In genomic region chr6:73732845-73733675, GRCh38 we compare ENCODE assay signal across 8 cellular contexts. TPM values are rescaled to one million over a fixed set of nuclear protein-coding genes. Genes with fewer than 3 reads are reported as not detected.
DNase-seq lines count a peak whose midpoint lies in the region; ATAC-seq and TF ChIP-seq lines count a peak whose summit lies in the region.

No MANE protein-coding gene starts in this region.

- H3K4me3 ChIP-seq in OCI-LY7 (ENCODE audit: low read depth, low read length, poor library complexity, severe bottlenecking) (no peak overlapping the region), esophagus squamous epithelium (no peak overlapping the region), neuron (ENCODE audit: low read length) (no peak overlapping the region)

- H3K9me3 Mint-ChIP-seq in stimulated activated naive CD8-positive, alpha-beta T cell treated with anti-CD3 and anti-CD28 coated beads, Interleukin-15, amount 100 ng/mL, for 72 hours: peaks cover 0 to 5% of the 10 kb centered on the region in 2 donors

- no peaks in the 10 kb centered on the region for H4K20me1 ChIP-seq in OCI-LY7 (ENCODE audit: insufficient read depth, low read length)

- H3K4me2 ChIP-seq in OCI-LY7 (ENCODE audit: low read length): no peak overlapping the region

- H3K27ac ChIP-seq in OCI-LY7 (ENCODE audit: low read depth, low read length, poor library complexity, severe bottlenecking) (no peak overlapping the region), esophagus squamous epithelium (no peak overlapping the region)

- H2AFZ ChIP-seq in OCI-LY7 (ENCODE audit: low read length) (0 out of 2 replicates have a peak overlapping the region, but pooled peaks have one; percentile 2), neuron (ENCODE audit: low read depth, low read length) (peak overlapping the region; percentile 35)

- H3K9me2 ChIP-seq in OCI-LY7 (ENCODE audit: insufficient read depth, low read length): no peaks in the 10 kb centered on the region

- no TSS peak for BruUV-seq in OCI-LY7 (replicated peaks; lab: Mats Ljungman, UMichigan)

- H3K27me3 ChIP-seq in esophagus squamous epithelium: no peaks in the 10 kb centered on the region
- no peaks in the 10 kb centered on the region for H3K27me3 ChIP-seq in neuron (ENCODE audit: insufficient read depth, low read length)

- H3K4me1 ChIP-seq in OCI-LY7 (ENCODE audit: insufficient read depth, low read length, poor library complexity, severe bottlenecking): no peaks in the 10 kb centered on the region
- no peaks in the 10 kb centered on the region for H3K4me1 ChIP-seq in esophagus squamous epithelium
- no peaks in the 10 kb centered on the region for H3K4me1 ChIP-seq in neuron (ENCODE audit: insufficient read depth, low read length)

- intact Hi-C loops in OCI-LY7 (cut with micrococcal nuclease; ENCODE audit: unreplicated experiment): loop anchor here (2.0 kb wide), 1 partner anchor 58 kb away; no protein-coding TSS in a partner anchor
- intact Hi-C loops in esophagus squamous epithelium (cut with DNase I): loop anchor here (5.0 to 10.0 kb wide), 2 partner anchors 56 to 1482 kb away; no protein-coding TSS in a partner anchor

- no peak for TF ChIP-seq POLR2A in esophagus squamous epithelium (IDR thresholded peaks at IDR 0.05)

- ATAC-seq in GM19463 (IDR thresholded peaks at IDR 0.05; ENCODE audit: unreplicated experiment) (peak; percentile 57), HG03565 (IDR thresholded peaks at IDR 0.05; ENCODE audit: unreplicated experiment) (peak; percentile 50)
- ATAC-seq in stimulated activated naive CD8-positive, alpha-beta T cell treated with anti-CD3 and anti-CD28 coated beads, Interleukin-15, amount 100 ng/mL, for 72 hours: peak; percentile 66

- POLR2A ChIA-PET in OCI-LY7 (lab: Charles Lee): interaction anchor here (0.6 kb wide), 1 partner anchor 480 kb away, joined by 4 read pairs; no protein-coding TSS in a partner anchor

- H3K27ac Mint-ChIP-seq in stimulated activated naive CD8-positive, alpha-beta T cell treated with anti-CD3 and anti-CD28 coated beads, Interleukin-15, amount 100 ng/mL, for 72 hours: no peak overlapping the region

- H3K79me2 ChIP-seq in OCI-LY7 (ENCODE audit: insufficient read depth, low read depth, low read length): no peaks in the 10 kb centered on the region

- H3K4me3 Mint-ChIP-seq in stimulated activated naive CD8-positive, alpha-beta T cell treated with anti-CD3 and anti-CD28 coated beads, Interleukin-15, amount 100 ng/mL, for 72 hours: no peak overlapping the region

- H3K9me3 ChIP-seq in OCI-LY7 (ENCODE audit: low read length) (no peaks in the 10 kb centered on the region), esophagus squamous epithelium (no peaks in the 10 kb centered on the region), neuron (ENCODE audit: low read length) (no peaks in the 10 kb centered on the region)

- peaks cover 37% of the 10 kb centered on the region for H3K4me1 Mint-ChIP-seq in stimulated activated naive CD8-positive, alpha-beta T cell treated with anti-CD3 and anti-CD28 coated beads, Interleukin-15, amount 100 ng/mL, for 72 hours

- CTCF ChIA-PET in OCI-LY7 (lab: Charles Lee; ENCODE audit: unreplicated experiment): interaction anchor here (1.0 to 1.1 kb wide), 2 partner anchors 16 to 57 kb away, joined by 5 read pairs; no protein-coding TSS in a partner anchor

- DNase-seq in D341Med (ENCODE audit: low spot score) (peak; percentile 82), OCI-LY7 (ENCODE audit: low spot score) (peak; percentile 70), activated T-cell treated with anti-CD3 and anti-CD28 coated beads for 1 hour (ENCODE audit: low read depth) (peak; percentile 63), esophagus squamous epithelium (lab: John Stamatoyannopoulos, UW) (peak; percentile 10)
- DNase-seq in stimulated activated naive CD8-positive, alpha-beta T cell treated with anti-CD3 and anti-CD28 coated beads, Interleukin-15, amount 100 ng/mL, for 72 hours: peak; percentile 67 to 72

- H3K36me3 ChIP-seq in OCI-LY7 (ENCODE audit: insufficient read depth, low read length) (no peaks in the 10 kb centered on the region), esophagus squamous epithelium (peaks cover 0 to 58% (median 0%) of the 10 kb centered on the region in 3 donors), neuron (ENCODE audit: insufficient read depth, low read length) (no peaks in the 10 kb centered on the region)

- H3K27me3 Mint-ChIP-seq in stimulated activated naive CD8-positive, alpha-beta T cell treated with anti-CD3 and anti-CD28 coated beads, Interleukin-15, amount 100 ng/mL, for 72 hours: no peaks in the 10 kb centered on the region

- WGBS in esophagus squamous epithelium, 2 donors: 58 to 73% methylated on average over 5 of the region's 6 CpGs

- TF ChIP-seq CTCF in OCI-LY7 (conservative IDR thresholded peaks at IDR 0.05; ENCODE audit: low read length) (peak; percentile 94), esophagus squamous epithelium (IDR thresholded peaks at IDR 0.05) (peak; percentile 60 to 92 (median 87))

RNA-seq across cellular contexts. Expression of gene CD109, which starts 37.1 kb away (rescaled TPM):
- 0.13 TPM in 1 of 2 replicates, not detected in the other for total RNA-seq in OCI-LY7 (2014; rRNA removed; shearing (Covaris generic))
- 0.08 TPM in 1 of 2 replicates, not detected in the other for total RNA-seq in OCI-LY7 (2022)
- total RNA-seq in esophagus squamous epithelium: 10 to 100 TPM; 27.0 to 57.9 (median 41.3) TPM

Comparison
In these comparisons a context has a peak if more than half of its experiments do, and no peak if none do; other contexts are left out.
1. DNase-seq: peak in every context shown above with its lines; median percentile 82 in D341Med; 70 in OCI-LY7; 70 in stimulated activated naive CD8-positive, alpha-beta T cell treated with anti-CD3 and anti-CD28 coated beads, Interleukin-15, amount 100 ng/mL, for 72 hours; 63 in activated T-cell treated with anti-CD3 and anti-CD28 coated beads for 1 hour; 10 in esophagus squamous epithelium.
2. RNA of gene CD109, which starts 37.1 kb away (total RNA-seq): 27.0 to 57.9 TPM in esophagus squamous epithelium; 0.08 to 0.13 TPM in OCI-LY7; every median in the first group is over 10 times any median in the second.
3. Peak in every context shown above with its lines, with median percentiles within 50 percentile points of each other: ATAC-seq.